ENCODE assay signal across 8 cellular contexts in the genomic region with DNA sequence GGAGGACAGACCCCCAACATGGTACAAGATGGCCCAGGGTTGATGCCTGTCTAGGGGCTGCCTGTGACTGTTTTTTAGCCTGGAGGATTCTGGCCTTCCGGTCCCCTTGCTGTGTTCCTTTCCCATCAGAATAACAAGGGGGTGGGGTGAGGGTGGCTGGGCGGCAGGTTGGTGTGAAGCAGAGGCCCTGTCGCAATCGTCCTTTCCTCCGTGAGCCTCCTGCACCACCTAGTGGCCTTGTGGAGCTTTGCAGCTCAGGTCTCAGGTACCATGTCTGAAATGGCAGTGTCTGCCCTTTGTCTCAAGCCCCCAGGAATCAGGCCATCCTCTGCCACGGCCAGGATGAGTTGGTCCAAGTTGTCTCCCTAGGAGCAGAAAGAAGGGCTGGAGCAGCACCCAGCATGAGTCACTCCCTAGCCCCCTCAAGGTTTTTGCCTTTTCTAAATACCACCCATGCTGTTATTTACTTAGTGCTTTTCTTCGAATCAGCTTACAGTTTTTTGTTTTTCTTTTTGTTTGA. TPM values are rescaled to one million over a fixed set of nuclear protein-coding genes. Genes with fewer than 3 reads are reported as not detected.
A peak's percentile ranks its signal among the peaks of the same experiment; 100 is the strongest.
DNase-seq lines count a peak whose midpoint lies in the region; ATAC-seq, FAIRE-seq and TF ChIP-seq lines count a peak whose summit lies in the region.

No MANE protein-coding gene starts in this region.

- peak; percentile 82 for ATAC-seq in HG03066 (IDR thresholded peaks at IDR 0.05; ENCODE audit: low read depth, unreplicated experiment)

- peak; percentile 92 for TF ChIP-seq CTCF in 22Rv1 (IDR thresholded peaks at IDR 0.05)

- H3K27ac ChIP-seq in 22Rv1 = peak overlapping the region; percentile 32; the same call in 1 of the 2 replicates

- TF ChIP-seq POLR2A in GM12892 (IDR thresholded peaks at IDR 0.05; ENCODE audit: low read depth, low read length) = no peak

- FAIRE-seq in GM12892 (lab: Jason Lieb, UNC) = peak; percentile 92

- DNase-seq in GM12892 (ENCODE audit: insufficient read length) (peak; percentile 70), NCI-H2227 treated with DMSO at 0.1 percent for 48 hours (lab: John Stamatoyannopoulos, UW) (peak; percentile 67), cerebellar cortex (ENCODE audit: low spot score) (peak; percentile 92), left kidney (ENCODE audit: low read depth, low spot score) (peak; percentile 94)
- peak; percentile 71 for DNase-seq in activated CD4-positive, alpha-beta T cell treated with anti-CD3 and anti-CD28 coated beads for 1 hour
- peak; percentile 68 to 74 for DNase-seq in stimulated activated CD4-positive, alpha-beta T cell treated with anti-CD3 and anti-CD28 coated beads, Interleukin-4, amount 100 ng/mL, for 4 hours

RNA-seq across cellular contexts. Expression of gene TACR2, which starts 24.2 kb away (rescaled TPM):
- 0.45 TPM for polyA plus RNA-seq in GM12892 (2012; ENCODE audit: missing spikeins)

RNA-seq across cellular contexts. Expression of gene TSPAN15, which starts 58.7 kb away (rescaled TPM):
- 2.2 TPM for polyA plus RNA-seq in GM12892 (2012; ENCODE audit: missing spikeins)

Comparison
In these comparisons a context has a peak if more than half of its experiments do, and no peak if none do; other contexts are left out.
1. Peak in every context shown above with its lines: DNase-seq, ATAC-seq and H3K27ac ChIP-seq.